8 cellular contexts compared by ENCODE assay signal in the genomic region with DNA sequence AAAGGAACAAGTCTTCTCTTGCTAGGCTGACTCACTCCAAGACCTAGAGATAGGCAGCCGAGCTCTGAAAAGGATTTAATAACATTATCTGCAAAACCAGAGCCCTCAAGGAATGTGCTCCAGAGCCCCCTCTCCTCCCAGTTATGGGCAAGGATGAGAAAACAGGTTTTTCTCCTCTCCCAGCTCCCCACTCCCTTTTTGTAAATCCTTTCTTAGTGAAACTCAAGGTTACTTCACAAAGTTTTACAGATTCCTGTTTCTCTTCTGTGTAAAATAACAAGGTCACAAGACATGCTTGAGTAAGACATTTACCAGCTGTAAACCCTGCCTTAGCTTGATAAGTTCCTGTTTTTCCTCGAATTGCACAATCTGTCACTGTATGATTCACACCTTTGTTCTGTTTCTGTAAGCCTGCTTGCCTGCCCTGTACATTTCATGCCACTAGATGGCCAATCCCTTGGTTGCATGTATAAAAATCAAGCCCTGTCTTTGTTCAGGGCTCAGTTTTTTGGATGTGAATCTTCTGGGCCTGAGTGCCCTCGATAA.
DNase-seq lines count a peak whose midpoint lies in the region; ATAC-seq lines count a peak whose summit lies in the region.

No MANE protein-coding gene starts in this region.

- POLR2A ChIA-PET in activated CD4-positive, alpha-beta memory T cell treated with anti-CD3 and anti-CD28 coated beads, Interleukin-2, amount 10 ng/mL, durations not matched to agents 7 days and 5 days (lab: Charles Lee) = no interaction called here

- DNase-seq in ELR (ENCODE audit: low read depth) = peak; percentile 72
- peak; percentile 89 for DNase-seq in SKM-1 (lab: John Stamatoyannopoulos, UW; ENCODE audit: unreplicated experiment)
- DNase-seq in islet precursor cell = peak; percentile 60
- DNase-seq in superior temporal gyrus (ENCODE audit: extremely low spot score) = no peak
- DNase-seq in COR-L47 (lab: John Stamatoyannopoulos, UW) = no peak
- DNase-seq in activated CD4-positive, alpha-beta memory T cell treated with anti-CD3 and anti-CD28 coated beads, Interleukin-2, amount 10 ng/mL, durations not matched to agents 7 days and 5 days = no peak
- no peak for DNase-seq in activated T-cell treated with anti-CD3 and anti-CD28 coated beads, Interleukin-2, amount 50 U/mL, for 48 hours

- no peak overlapping the region for H3K4me3 Mint-ChIP-seq in activated CD4-positive, alpha-beta memory T cell treated with anti-CD3 and anti-CD28 coated beads, Interleukin-2, amount 10 ng/mL, durations not matched to agents 7 days and 5 days

- no peaks in the 10 kb centered on the region for H3K36me3 Mint-ChIP-seq in activated CD4-positive, alpha-beta memory T cell treated with anti-CD3 and anti-CD28 coated beads, Interleukin-2, amount 10 ng/mL, durations not matched to agents 7 days and 5 days (ENCODE audit: low read depth)

- peaks cover 21% of the 10 kb centered on the region for H3K9me3 Mint-ChIP-seq in activated CD4-positive, alpha-beta memory T cell treated with anti-CD3 and anti-CD28 coated beads, Interleukin-2, amount 10 ng/mL, durations not matched to agents 7 days and 5 days

- no peak overlapping the region for H3K27ac Mint-ChIP-seq in activated CD4-positive, alpha-beta memory T cell treated with anti-CD3 and anti-CD28 coated beads, Interleukin-2, amount 10 ng/mL, durations not matched to agents 7 days and 5 days

- H3K4me1 Mint-ChIP-seq in activated CD4-positive, alpha-beta memory T cell treated with anti-CD3 and anti-CD28 coated beads, Interleukin-2, amount 10 ng/mL, durations not matched to agents 7 days and 5 days = no peaks in the 10 kb centered on the region

- CTCF ChIA-PET in activated CD4-positive, alpha-beta memory T cell treated with anti-CD3 and anti-CD28 coated beads, Interleukin-2, amount 10 ng/mL, durations not matched to agents 7 days and 5 days (lab: Charles Lee) = no interaction called here

- H3K27me3 Mint-ChIP-seq in activated CD4-positive, alpha-beta memory T cell treated with anti-CD3 and anti-CD28 coated beads, Interleukin-2, amount 10 ng/mL, durations not matched to agents 7 days and 5 days = no peaks in the 10 kb centered on the region

- ATAC-seq in HG03135 (IDR thresholded peaks at IDR 0.05; ENCODE audit: unreplicated experiment) = peak; percentile 83

Comparison
In these comparisons a context has a peak if more than half of its experiments do, and no peak if none do; other contexts are left out.
1. DNase-seq: peak in ELR (single experiment), SKM-1 (single experiment) and islet precursor cell (single experiment); none in superior temporal gyrus (single experiment), COR-L47 (single experiment), activated CD4-positive, alpha-beta memory T cell treated with anti-CD3 and anti-CD28 coated beads, Interleukin-2, amount 10 ng/mL, durations not matched to agents 7 days and 5 days (single experiment) and activated T-cell treated with anti-CD3 and anti-CD28 coated beads, Interleukin-2, amount 50 U/mL, for 48 hours (0 of 2).